7 cellular contexts compared by ENCODE assay signal in genomic region chr17:45453731-45454130, GRCh38. TPM values are rescaled to one million over a fixed set of nuclear protein-coding genes. Genes with fewer than 3 reads are reported as not detected.
DNase-seq lines count a peak whose midpoint lies in the region; ATAC-seq, FAIRE-seq and TF ChIP-seq lines count a peak whose summit lies in the region.
"Not testable (repeated sequence)": the region's sequence is repeated elsewhere in the genome, so short reads cannot be mapped to it uniquely, and the experiment has no call there.

No MANE protein-coding gene starts in this region.

- not testable (repeated sequence) for H3K9me3 ChIP-seq in Panc1 (ENCODE audit: control insufficient read depth, insufficient read depth, low read depth, low read length); endodermal cell (ENCODE audit: control insufficient read depth, low read length); HepG2 (ENCODE audit: low read length)

- peaks cover 42% of the 10 kb centered on the region for H3K4me1 ChIP-seq in KMS-11 (ENCODE audit: low read depth, poor library complexity, severe bottlenecking)
- not testable (repeated sequence) for H3K4me1 ChIP-seq in Panc1 (ENCODE audit: control insufficient read depth, insufficient read depth, low read length); endodermal cell (ENCODE audit: control insufficient read depth, insufficient read depth, low read length); HepG2 (ENCODE audit: insufficient read depth, low read length)

- intact Hi-C loops in Panc1 (cut with micrococcal nuclease; ENCODE audit: unreplicated experiment); activated CD4-positive, alpha-beta T cell treated with anti-CD3 and anti-CD28 coated beads for 36 hours (cut with DNase I, micrococcal nuclease); HepG2 (cut with micrococcal nuclease; ENCODE audit: unreplicated experiment): not testable (repeated sequence)

- H3K9ac ChIP-seq in KMS-11; endodermal cell (ENCODE audit: extremely low read depth, low read length, poor library complexity, severe bottlenecking); HepG2 (ENCODE audit: insufficient read depth, low read depth, low read length): not testable (repeated sequence)

- not testable (repeated sequence) for H3K27me3 ChIP-seq in KMS-11 (ENCODE audit: insufficient read depth, low read depth); Panc1 (ENCODE audit: control insufficient read depth, insufficient read depth, low read length); endodermal cell (ENCODE audit: control insufficient read depth, insufficient read depth, low read length, poor library complexity, severe bottlenecking); HepG2 (ENCODE audit: control insufficient read depth in 1 of 2, insufficient read depth in 2 of 2, low read length in 2 of 2)

- peak overlapping the region; percentile 74 for H3K4me2 ChIP-seq in KMS-11
- not testable (repeated sequence) for H3K4me2 ChIP-seq in HepG2 (ENCODE audit: low read depth, low read length)

- H3K27me3 Mint-ChIP-seq in activated CD4-positive, alpha-beta T cell treated with anti-CD3 and anti-CD28 coated beads for 36 hours; endodermal cell (ENCODE audit: insufficient read depth): not testable (repeated sequence)

- H3K9me3 Mint-ChIP-seq in activated CD4-positive, alpha-beta T cell treated with anti-CD3 and anti-CD28 coated beads for 36 hours (ENCODE audit: low read depth); endodermal cell: not testable (repeated sequence)

- not testable (repeated sequence) for TF ChIP-seq EP300 in HepG2 (IDR thresholded peaks at IDR 0.05; ENCODE audit: low read depth in 2 of 2, low read length in 2 of 2); HepG2 (CRISPR knock-in tag; IDR thresholded peaks at IDR 0.05; ENCODE audit: borderline replicate concordance)

- CTCF ChIA-PET in Panc1 (lab: Charles Lee); activated CD4-positive, alpha-beta T cell treated with anti-CD3 and anti-CD28 coated beads for 36 hours (lab: Charles Lee); HepG2 (lab: Yijun Ruan, JAX; ENCODE audit: low intra/inter-chr PET ratio, low total read pairs): not testable (repeated sequence)

- not testable (repeated sequence) for DNase-seq in Panc1 (ENCODE audit: low read depth, low spot score); activated CD4-positive, alpha-beta T cell treated with anti-CD3 and anti-CD28 coated beads for 36 hours; HepG2 (ENCODE audit: low spot score); stimulated activated naive CD8-positive, alpha-beta T cell treated with anti-CD3 and anti-CD28 coated beads, Interleukin-15, Interleukin-2, amounts not matched to agents 100 U/mL and 50 U/mL, for 24 hours
- peak; percentile 67 for DNase-seq in endodermal cell

- ATAC-seq in Panc1: peak; percentile 70; the same call in 1 of the 2 replicates
- peak; percentile 39 for ATAC-seq in activated CD4-positive, alpha-beta T cell treated with anti-CD3 and anti-CD28 coated beads for 36 hours
- peak; percentile 76 for ATAC-seq in HepG2
- ATAC-seq in stimulated activated naive CD8-positive, alpha-beta T cell treated with anti-CD3 and anti-CD28 coated beads, Interleukin-15, Interleukin-2, amounts not matched to agents 100 U/mL and 50 U/mL, for 24 hours: peak; percentile 24

- H3K36me3 ChIP-seq in KMS-11 (ENCODE audit: insufficient read depth); Panc1 (ENCODE audit: control insufficient read depth, insufficient read depth, low read length); endodermal cell (ENCODE audit: control insufficient read depth, insufficient read depth, low read length); HepG2 (replicated peaks in 1 of 2; ENCODE audit: control insufficient read depth in 1 of 2, insufficient read depth in 2 of 2, low read length in 2 of 2): not testable (repeated sequence)

- H3K79me2 ChIP-seq in KMS-11 (ENCODE audit: insufficient read depth, low read depth); HepG2 (ENCODE audit: insufficient read depth, low read length): not testable (repeated sequence)

- not testable (repeated sequence) for H3K4me3 Mint-ChIP-seq in activated CD4-positive, alpha-beta T cell treated with anti-CD3 and anti-CD28 coated beads for 36 hours; endodermal cell

- TF ChIP-seq RAD21 in HepG2 (CRISPR knock-in tag; IDR thresholded peaks at IDR 0.05): not testable (repeated sequence)

- not testable (repeated sequence) for BruUV-seq in Panc1 (replicated peaks; lab: Mats Ljungman, UMichigan); HepG2 (replicated peaks; lab: Mats Ljungman, UMichigan)

- TF ChIP-seq CTCF in GM12873 (IDR thresholded peaks at IDR 0.05; ENCODE audit: insufficient read depth, low read depth, low read length, missing control alignments) (peak; percentile 17), endodermal cell (conservative IDR thresholded peaks at IDR 0.05) (peak; percentile 36)
- not testable (repeated sequence) for TF ChIP-seq CTCF in KMS-11 (conservative IDR thresholded peaks at IDR 0.05; ENCODE audit: low read depth, low read length); Panc1 (IDR thresholded peaks at IDR 0.05); HepG2 (CRISPR knock-in tag; IDR thresholded peaks at IDR 0.05)

- H3K4me3 ChIP-seq in KMS-11 (IDR thresholded peaks at IDR 0.05; ENCODE audit: insufficient read depth, low read depth, low read length); Panc1 (ENCODE audit: low read depth in 2 of 2, low read length in 2 of 2); endodermal cell (ENCODE audit: low read length); HepG2 (replicated peaks in 1 of 3; ENCODE audit: insufficient read depth in 1 of 3, low read depth in 2 of 3, low read length in 3 of 3): not testable (repeated sequence)

- not testable (repeated sequence) for H3K4me1 Mint-ChIP-seq in activated CD4-positive, alpha-beta T cell treated with anti-CD3 and anti-CD28 coated beads for 36 hours; endodermal cell

- not testable (repeated sequence) for H3K27ac Mint-ChIP-seq in activated CD4-positive, alpha-beta T cell treated with anti-CD3 and anti-CD28 coated beads for 36 hours; endodermal cell

- not testable (repeated sequence) for FAIRE-seq in HepG2 (lab: Jason Lieb, UNC)

- H3K27ac ChIP-seq in KMS-11; Panc1 (ENCODE audit: low read length); endodermal cell (ENCODE audit: low read depth, low read length); HepG2 (ENCODE audit: extremely low read length, insufficient read depth, low read length): not testable (repeated sequence)

- in situ Hi-C loops in Panc1 (cut with HindIII; ENCODE audit: low pct_unique_long_range_greater_than_20kb, low sequenced_read_pairs); HepG2 (cut with HindIII; ENCODE audit: extremely low pct_ligation_motif_present, low pct_unique_long_range_greater_than_20kb): not testable (repeated sequence)

- not testable (repeated sequence) for H4K20me1 ChIP-seq in KMS-11 (ENCODE audit: insufficient read depth); HepG2 (ENCODE audit: insufficient read depth, low read length)

- POLR2A ChIA-PET in Panc1 (lab: Charles Lee); activated CD4-positive, alpha-beta T cell treated with anti-CD3 and anti-CD28 coated beads for 36 hours (lab: Charles Lee); HepG2 (lab: Yijun Ruan, JAX): not testable (repeated sequence)

- not testable (repeated sequence) for H2AFZ ChIP-seq in KMS-11 (ENCODE audit: low read depth); HepG2 (ENCODE audit: low read length)

- WGBS in endodermal cell (ENCODE audit: insufficient coverage in 1 of 2, insufficient read length in 1 of 2), 2 experiments: 88 to 100% methylated on average over 4 to 17 of the region's 17 CpGs
- 95% methylated on average over 8 of the region's 17 CpGs for WGBS in HepG2 (ENCODE audit: low lambda C conversion rate)

- H3K36me3 Mint-ChIP-seq in activated CD4-positive, alpha-beta T cell treated with anti-CD3 and anti-CD28 coated beads for 36 hours (ENCODE audit: low read depth); endodermal cell (ENCODE audit: low read depth): not testable (repeated sequence)

- not testable (repeated sequence) for TF ChIP-seq POLR2A in HepG2 (IDR thresholded peaks at IDR 0.05; ENCODE audit: insufficient read depth in 1 of 2, low read depth in 2 of 2, low read length in 2 of 2)

RNA-seq across cellular contexts. Expression of gene ARHGAP27, which starts 21.1 kb away (rescaled TPM):
- total RNA-seq in Panc1 (2021; ENCODE audit: unreplicated experiment) (39.2 TPM), endodermal cell (10 to 100 TPM; 16.4 to 20.6 TPM), HepG2 (2016; rRNA removed; fragmentation: Illumina TruSeq; extraction: Trizol) (7.8 and 18.9 TPM in 2 replicates)
- polyA plus RNA-seq in Panc1 (2012; ENCODE audit: insufficient read length): 41.1 TPM
- 10 to 100 TPM; 43.2 to 43.5 TPM for total RNA-seq in activated CD4-positive, alpha-beta T cell treated with anti-CD3 and anti-CD28 coated beads for 36 hours
- polyA plus RNA-seq in endodermal cell (2013, experiment 1 of 2): 2.5 TPM
- 3.8 TPM for polyA plus RNA-seq in endodermal cell (2013, experiment 2 of 2)
- 4.4 and 4.5 TPM in 2 replicates for total RNA-seq in HepG2 (2016; cell fraction: cytosol; rRNA removed; fragmentation: Illumina TruSeq; extraction: Trizol; ENCODE audit: low read depth)
- 6.7 and 19.6 TPM in 2 replicates for total RNA-seq in HepG2 (2016; cell fraction: insoluble cytoplasmic fraction; rRNA removed; fragmentation: Illumina TruSeq; extraction: Trizol)
- 5.4 and 5.6 TPM in 2 replicates for total RNA-seq in HepG2 (2016; cell fraction: membrane; rRNA removed; fragmentation: Illumina TruSeq; extraction: Trizol)
- 23.4 and 28.4 TPM in 2 replicates for total RNA-seq in HepG2 (2016; cell fraction: nucleus; rRNA removed; fragmentation: Illumina TruSeq; extraction: Trizol)
- polyA plus RNA-seq in HepG2 (2011; rRNA removed): 15.5 and 20.0 TPM in 2 replicates
- polyA plus RNA-seq in HepG2 (2011; cell fraction: cytosol; rRNA removed): 5.4 and 8.7 TPM in 2 replicates
- 141 and 178 TPM in 2 replicates for polyA plus RNA-seq in HepG2 (2011; cell fraction: nucleus; rRNA removed)
- polyA plus RNA-seq in HepG2 (2012): 6.9 and 8.4 TPM in 2 replicates
- 1.1 and 1.5 TPM in 2 replicates for polyA plus RNA-seq in HepG2 (2016; cell fraction: cytosol; fragmentation: Illumina TruSeq; extraction: Trizol; ENCODE audit: low read depth)
- 8.6 and 9.5 TPM in 2 replicates for polyA plus RNA-seq in HepG2 (2016; cell fraction: insoluble cytoplasmic fraction; fragmentation: Illumina TruSeq; extraction: Trizol; ENCODE audit: low read depth)
- polyA plus RNA-seq in HepG2 (2016; cell fraction: membrane; fragmentation: Illumina TruSeq; extraction: Trizol; ENCODE audit: low read depth): 2.5 and 2.7 TPM in 2 replicates
- 67.3 and 73.4 TPM in 2 replicates for polyA plus RNA-seq in HepG2 (2016; cell fraction: nucleus; fragmentation: Illumina TruSeq; extraction: Trizol; ENCODE audit: insufficient read depth, low read depth)
- polyA minus RNA-seq in HepG2 (2011; rRNA and poly(A)+ RNA removed; ENCODE audit: low replicate concordance): 17.3 and 32.8 TPM in 2 replicates
- polyA minus RNA-seq in HepG2 (2011; cell fraction: cytosol; rRNA and poly(A)+ RNA removed): 4.6 and 4.8 TPM in 2 replicates
- polyA minus RNA-seq in HepG2 (2011; cell fraction: nucleus; rRNA and poly(A)+ RNA removed): 26.1 and 28.0 TPM in 2 replicates

RNA-seq across cellular contexts. Expression of gene PLEKHM1, which starts 36.8 kb away (rescaled TPM):
- 28.5 TPM for total RNA-seq in Panc1 (2021; ENCODE audit: unreplicated experiment)
- polyA plus RNA-seq in Panc1 (2012; ENCODE audit: insufficient read length): 15.7 TPM
- total RNA-seq in activated CD4-positive, alpha-beta T cell treated with anti-CD3 and anti-CD28 coated beads for 36 hours: 10 to 100 TPM; 20.4 to 21.2 TPM
- total RNA-seq in endodermal cell: 10 to 100 TPM; 18.4 to 29.8 TPM
- 6.3 TPM for polyA plus RNA-seq in endodermal cell (2013, experiment 1 of 2)
- 6.8 TPM for polyA plus RNA-seq in endodermal cell (2013, experiment 2 of 2)
- 7.1 and 7.6 TPM in 2 replicates for total RNA-seq in HepG2 (2016; rRNA removed; fragmentation: Illumina TruSeq; extraction: Trizol)
- total RNA-seq in HepG2 (2016; cell fraction: cytosol; rRNA removed; fragmentation: Illumina TruSeq; extraction: Trizol; ENCODE audit: low read depth): 48.6 and 52.8 TPM in 2 replicates
- 6.8 and 8.8 TPM in 2 replicates for total RNA-seq in HepG2 (2016; cell fraction: insoluble cytoplasmic fraction; rRNA removed; fragmentation: Illumina TruSeq; extraction: Trizol)
- 15.5 and 18.1 TPM in 2 replicates for total RNA-seq in HepG2 (2016; cell fraction: membrane; rRNA removed; fragmentation: Illumina TruSeq; extraction: Trizol)
- total RNA-seq in HepG2 (2016; cell fraction: nucleus; rRNA removed; fragmentation: Illumina TruSeq; extraction: Trizol): 8.8 and 9.0 TPM in 2 replicates
- polyA plus RNA-seq in HepG2 (2011; rRNA removed): 13.5 and 14.6 TPM in 2 replicates
- polyA plus RNA-seq in HepG2 (2011; cell fraction: cytosol; rRNA removed): 5.3 and 7.9 TPM in 2 replicates
- 24.7 and 25.8 TPM in 2 replicates for polyA plus RNA-seq in HepG2 (2011; cell fraction: nucleus; rRNA removed)
- 5.7 and 11.4 TPM in 2 replicates for polyA plus RNA-seq in HepG2 (2012)
- polyA plus RNA-seq in HepG2 (2016; cell fraction: cytosol; fragmentation: Illumina TruSeq; extraction: Trizol; ENCODE audit: low read depth): 0.94 and 1.7 TPM in 2 replicates
- polyA plus RNA-seq in HepG2 (2016; cell fraction: insoluble cytoplasmic fraction; fragmentation: Illumina TruSeq; extraction: Trizol; ENCODE audit: low read depth): 4.7 and 7.1 TPM in 2 replicates
- polyA plus RNA-seq in HepG2 (2016; cell fraction: membrane; fragmentation: Illumina TruSeq; extraction: Trizol; ENCODE audit: low read depth): 3.2 and 3.4 TPM in 2 replicates
- polyA plus RNA-seq in HepG2 (2016; cell fraction: nucleus; fragmentation: Illumina TruSeq; extraction: Trizol; ENCODE audit: insufficient read depth, low read depth): 12.1 and 12.9 TPM in 2 replicates
- 64.3 and 116 TPM in 2 replicates for polyA minus RNA-seq in HepG2 (2011; rRNA and poly(A)+ RNA removed; ENCODE audit: low replicate concordance)
- polyA minus RNA-seq in HepG2 (2011; cell fraction: cytosol; rRNA and poly(A)+ RNA removed): 15.4 and 23.1 TPM in 2 replicates
- 22.1 and 31.3 TPM in 2 replicates for polyA minus RNA-seq in HepG2 (2011; cell fraction: nucleus; rRNA and poly(A)+ RNA removed)

Comparison
In these comparisons a context has a peak if more than half of its experiments do, and no peak if none do; other contexts are left out.
1. ATAC-seq: peak in every context shown above with its lines; median percentile 76 in HepG2; 70 in Panc1; 39 in activated CD4-positive, alpha-beta T cell treated with anti-CD3 and anti-CD28 coated beads for 36 hours; 24 in stimulated activated naive CD8-positive, alpha-beta T cell treated with anti-CD3 and anti-CD28 coated beads, Interleukin-15, Interleukin-2, amounts not matched to agents 100 U/mL and 50 U/mL, for 24 hours.